In genomic region chr2:136582631-136583205, GRCh38 we compare ENCODE assay signal across 1 cellular context.
A peak's percentile ranks its signal among the peaks of the same experiment; 100 is the strongest.
TF ChIP-seq lines count a peak whose summit lies in the region.

No MANE protein-coding gene starts in this region.

TF ChIP-seq in HepG2, 621 proteins besides CTCF, POLR2A, EP300 and RAD21 (continued from another document):
- no peak for TF ChIP-seq ZNF407 (CRISPR knock-in tag; IDR thresholded peaks at IDR 0.05; ENCODE audit: not compliant biosample characterization)
- TF ChIP-seq ZFP62 (CRISPR knock-in tag; IDR thresholded peaks at IDR 0.05), result no peak
- TF ChIP-seq IKZF5 (CRISPR knock-in tag; IDR thresholded peaks at IDR 0.05), result no peak
- TF ChIP-seq CEBPB (IDR thresholded peaks at IDR 0.05; ENCODE audit: borderline replicate concordance, low read depth, low read length), result no peak
- TF ChIP-seq ELF3 (CRISPR knock-in tag; IDR thresholded peaks at IDR 0.05), result no peak
- peak; percentile 77 to 98 for TF ChIP-seq REST (IDR thresholded peaks at IDR 0.05; ENCODE audit: borderline replicate concordance in 1 of 2, low read depth in 1 of 2, low read length in 2 of 2)
- TF ChIP-seq PCBP2 (optimal IDR thresholded peaks at IDR 0.05; ENCODE audit: low read depth, low read length, poor library complexity, severe bottlenecking), result no peak
- TF ChIP-seq PRDM4 (CRISPR knock-in tag; IDR thresholded peaks at IDR 0.05; ENCODE audit: borderline replicate concordance), result no peak
- no peak for TF ChIP-seq GABPB1 (CRISPR knock-in tag; IDR thresholded peaks at IDR 0.05)
- TF ChIP-seq ZNF143 (CRISPR knock-in tag; IDR thresholded peaks at IDR 0.05), result no peak
- TF ChIP-seq NFYB (CRISPR knock-in tag; IDR thresholded peaks at IDR 0.05), result no peak
- no peak for TF ChIP-seq ZFAT (CRISPR knock-in tag; conservative IDR thresholded peaks at IDR 0.05)
- TF ChIP-seq ZNF530 (CRISPR knock-in tag; IDR thresholded peaks at IDR 0.05; ENCODE audit: low read depth), result no peak
- no peak for TF ChIP-seq BCL6 (CRISPR knock-in tag; IDR thresholded peaks at IDR 0.05)
- no peak for TF ChIP-seq FOXJ3 (CRISPR knock-in tag; IDR thresholded peaks at IDR 0.05; ENCODE audit: borderline replicate concordance)
- no peak for TF ChIP-seq ZNF317 (CRISPR knock-in tag; IDR thresholded peaks at IDR 0.05)
- peak; percentile 13; the same call in 1 of the 2 replicates for TF ChIP-seq ZNF281 (CRISPR knock-in tag; IDR thresholded peaks at IDR 0.05; ENCODE audit: borderline replicate concordance)
- TF ChIP-seq HCFC1 (IDR thresholded peaks at IDR 0.05; ENCODE audit: low read depth, low read length), result no peak
- no peak for TF ChIP-seq GZF1 (CRISPR knock-in tag; IDR thresholded peaks at IDR 0.05)
- peak; percentile 18; the same call in 1 of the 2 replicates for TF ChIP-seq RARA (CRISPR knock-in tag; IDR thresholded peaks at IDR 0.05)
- no peak for TF ChIP-seq ZNF776 (CRISPR knock-in tag; IDR thresholded peaks at IDR 0.05)
- no peak for TF ChIP-seq DPF2 (CRISPR knock-in tag; IDR thresholded peaks at IDR 0.05; ENCODE audit: borderline replicate concordance, low read depth)
- TF ChIP-seq MAZ (IDR thresholded peaks at IDR 0.05; ENCODE audit: borderline replicate concordance, low read depth, low read length), result no peak
- no peak for TF ChIP-seq MAZ (CRISPR knock-in tag; IDR thresholded peaks at IDR 0.05; ENCODE audit: low read depth)
- TF ChIP-seq SP140L (CRISPR knock-in tag; IDR thresholded peaks at IDR 0.05; ENCODE audit: borderline replicate concordance), result no peak
- TF ChIP-seq CBX5 (CRISPR knock-in tag; IDR thresholded peaks at IDR 0.05; ENCODE audit: borderline replicate concordance), result no peak
- no peak for TF ChIP-seq ZNF580 (CRISPR knock-in tag; IDR thresholded peaks at IDR 0.05; ENCODE audit: borderline replicate concordance, low read depth)
